ENCODE assay signal across 17 cellular contexts in genomic region chr17:8110456-8110804, GRCh38. TPM values are rescaled to one million over a fixed set of nuclear protein-coding genes. Genes with fewer than 3 reads are reported as not detected.
A peak's percentile ranks its signal among the peaks of the same experiment; 100 is the strongest.
DNase-seq lines count a peak whose midpoint lies in the region; ATAC-seq, FAIRE-seq and TF ChIP-seq lines count a peak whose summit lies in the region.
"Had no signal": no experiment of that assay in that cellular context is flagged by ENCODE, and none has a peak within 500 bp of the region (broad histone marks: within the 10 kb centered on the region; RNA-seq: fewer than 3 reads in every experiment).

No MANE protein-coding gene starts in this region.

- H3K79me2 ChIP-seq in K562 (ENCODE audit: control insufficient read depth, insufficient read depth, low read length): no peaks in the 10 kb centered on the region

- POLR2A ChIA-PET in A549 (lab: Yijun Ruan, JAX): no interaction called here
- POLR2A ChIA-PET in K562 (lab: Yijun Ruan, JAX): interaction anchor here (0.6 to 1.4 kb wide), 3 partner anchors 26 to 222 kb away, joined by 3 read pairs; no protein-coding TSS in a partner anchor
- POLR2A ChIA-PET in activated CD4-positive, alpha-beta memory T cell treated with anti-CD3 and anti-CD28 coated beads, Interleukin-2, amount 10 ng/mL, durations not matched to agents 7 days and 5 days (lab: Charles Lee): interaction anchor here (1.0 to 2.5 kb wide), 6 partner anchors 9 to 100 kb away, joined by 3 to 9 read pairs (median 4); partner anchors contain the start of gene AURKB

- TF ChIP-seq EP300 in A549 (IDR thresholded peaks at IDR 0.05) (no peak), K562 (IDR thresholded peaks at IDR 0.05; ENCODE audit: low read length) (no peak)

- H3K9me1 ChIP-seq in K562 (ENCODE audit: control insufficient read depth, insufficient read depth, low read length): no peaks in the 10 kb centered on the region

- peaks cover 39% of the 10 kb centered on the region for H3K27me3 Mint-ChIP-seq in activated T-helper 2 cell treated with anti-CD3 and anti-CD28 coated beads, Interferon-gamma antibody, Interleukin-2, Interleukin-4, amounts not matched to agents 10 μg/mL and 5 μg/mL and 100 μg/mL, durations not matched to agents 14 hours and 24 hours and 36 hours (ENCODE audit: low read depth)
- peaks cover 35% of the 10 kb centered on the region for H3K27me3 Mint-ChIP-seq in activated CD4-positive, alpha-beta memory T cell treated with anti-CD3 and anti-CD28 coated beads, Interleukin-2, amount 10 ng/mL, durations not matched to agents 7 days and 5 days

- CTCF ChIA-PET in A549 (lab: Yijun Ruan, JAX): interaction anchor here (0.6 to 24.1 kb wide), 23 partner anchors 7 to 1185 kb away, joined by 3 to 1490 read pairs (median 4); partner anchors contain the start of genes ALOX12B and ALOXE3
- CTCF ChIA-PET in K562 (lab: Yijun Ruan, JAX; ENCODE audit: low intra/inter-chr PET ratio): interaction anchor here (0.6 to 4.4 kb wide), 4 partner anchors 17 to 49 kb away, joined by 3 to 24 read pairs (median 11); no protein-coding TSS in a partner anchor
- CTCF ChIA-PET in activated CD4-positive, alpha-beta memory T cell treated with anti-CD3 and anti-CD28 coated beads, Interleukin-2, amount 10 ng/mL, durations not matched to agents 7 days and 5 days (lab: Charles Lee): interaction anchor here (0.5 to 7.7 kb wide), 20 partner anchors 9 to 247 kb away, joined by 3 to 67 read pairs (median 4); partner anchors contain the start of genes ALOXE3 and HES7

- TF ChIP-seq CTCF in A549 (IDR thresholded peaks at IDR 0.05) (no peak), HFF-Myc (IDR thresholded peaks at IDR 0.05; ENCODE audit: low read depth, low read length, missing control alignments) (peak; percentile 12), K562 (IDR thresholded peaks at IDR 0.05 in 2 of 3, conservative IDR thresholded peaks at IDR 0.05 in 1 of 3; ENCODE audit: insufficient read depth in 2 of 3, low read depth in 1 of 3, low read length in 3 of 3) (no peak)

- H3K27ac ChIP-seq in A549 (no peak overlapping the region), K562 (ENCODE audit: extremely low read depth, low read depth, low read length) (no peak overlapping the region)
- H3K27ac ChIP-seq: pancreas had no signal

- TF ChIP-seq RAD21 in A549 (conservative IDR thresholded peaks at IDR 0.05 in 1 of 2, IDR thresholded peaks at IDR 0.05 in 1 of 2) (no peak), K562 (CRISPR knock-in tag; conservative IDR thresholded peaks at IDR 0.05 in 1 of 2, IDR thresholded peaks at IDR 0.05 in 1 of 2) (no peak)

- H3K4me2 ChIP-seq in A549 (peak overlapping the region; percentile 62), K562 (ENCODE audit: insufficient read depth, low read length) (peak overlapping the region; percentile 80)

- H3K27me3 ChIP-seq in K562 (ENCODE audit: control insufficient read depth in 2 of 2, insufficient read depth in 2 of 2, low read length in 2 of 2) (peaks cover 8 to 14% of the 10 kb centered on the region in 2 experiments), mucosa of stomach (ENCODE audit: control insufficient read depth, insufficient read depth, low read length) (peaks cover 58% of the 10 kb centered on the region)

- H3K4me1 ChIP-seq in A549: peaks cover 15% of the 10 kb centered on the region
- H3K4me1 ChIP-seq in K562 (replicated peaks in 1 of 2; ENCODE audit: control insufficient read depth in 2 of 2, insufficient read depth in 2 of 2, low read length in 2 of 2): peaks cover 10 to 19% of the 10 kb centered on the region in 2 experiments; a peak in 4 of 5 replicates
- peaks cover 9% of the 10 kb centered on the region for H3K4me1 ChIP-seq in mucosa of stomach (ENCODE audit: control insufficient read depth, insufficient read depth, low read length)

- H3K36me3 ChIP-seq in K562 (ENCODE audit: control insufficient read depth, insufficient read depth, low read length): no peaks in the 10 kb centered on the region
- no peaks in the 10 kb centered on the region for H3K36me3 ChIP-seq in mucosa of stomach (ENCODE audit: control insufficient read depth, insufficient read depth, low read length)
- H3K36me3 ChIP-seq: pancreas had no signal

- H3K27ac Mint-ChIP-seq in activated T-helper 2 cell treated with anti-CD3 and anti-CD28 coated beads, Interferon-gamma antibody, Interleukin-2, Interleukin-4, amounts not matched to agents 10 μg/mL and 5 μg/mL and 100 μg/mL, durations not matched to agents 14 hours and 24 hours and 36 hours: no peak overlapping the region
- H3K27ac Mint-ChIP-seq in activated CD4-positive, alpha-beta memory T cell treated with anti-CD3 and anti-CD28 coated beads, Interleukin-2, amount 10 ng/mL, durations not matched to agents 7 days and 5 days: no peak overlapping the region
- H3K27ac Mint-ChIP-seq: activated B cell treated with CpG ODN at 0.5 μM for 24 hours; effector memory CD8-positive, alpha-beta T cell had no signal

- TF ChIP-seq POLR2A in A549 (IDR thresholded peaks at IDR 0.05; ENCODE audit: low read length) (no peak), K562 (conservative IDR thresholded peaks at IDR 0.05) (no peak)

- DNase-seq in A549 (ENCODE audit: low read depth in 1 of 2, low spot score in 1 of 2): no peak
- no peak for DNase-seq in HFF-Myc (ENCODE audit: extremely low read depth, low read depth)
- DNase-seq in K562 (ENCODE audit: extremely low read depth in 1 of 4, low spot score in 3 of 4): no peak
- DNase-seq in nucleus accumbens (lab: John Stamatoyannopoulos, UW): no peak
- no peak for DNase-seq in activated T-helper 2 cell treated with anti-CD3 and anti-CD28 coated beads, Interferon-gamma antibody, Interleukin-2, Interleukin-4, amounts not matched to agents 10 μg/mL and 5 μg/mL and 100 μg/mL, durations not matched to agents 14 hours and 24 hours and 36 hours (ENCODE audit: low spot score)
- no peak for DNase-seq in activated CD4-positive, alpha-beta memory T cell treated with anti-CD3 and anti-CD28 coated beads, Interleukin-2, amount 10 ng/mL, durations not matched to agents 7 days and 5 days
- DNase-seq in sciatic nerve (ENCODE audit: low spot score): no peak
- DNase-seq: NCI-H774 had no signal

- H3K36me3 Mint-ChIP-seq in activated T-helper 2 cell treated with anti-CD3 and anti-CD28 coated beads, Interferon-gamma antibody, Interleukin-2, Interleukin-4, amounts not matched to agents 10 μg/mL and 5 μg/mL and 100 μg/mL, durations not matched to agents 14 hours and 24 hours and 36 hours (ENCODE audit: low read depth): no peaks in the 10 kb centered on the region
- H3K36me3 Mint-ChIP-seq in activated CD4-positive, alpha-beta memory T cell treated with anti-CD3 and anti-CD28 coated beads, Interleukin-2, amount 10 ng/mL, durations not matched to agents 7 days and 5 days (ENCODE audit: low read depth): no peaks in the 10 kb centered on the region

- 46% methylated on average over 8 of the region's 10 CpGs for WGBS in A549 (ENCODE audit: missing lambda C conversion rate)
- WGBS in K562 (ENCODE audit: insufficient coverage, low coverage, missing lambda C conversion rate): 5% methylated on average over 10 of the region's 10 CpGs

- FAIRE-seq in A549 (lab: Jason Lieb, UNC) (no peak), K562 (lab: Jason Lieb, UNC) (peak; percentile 23)
- FAIRE-seq: pancreas had no signal

- H3K9me3 ChIP-seq in A549: no peaks in the 10 kb centered on the region
- H3K9me3 ChIP-seq in K562 (replicated peaks; ENCODE audit: control insufficient read depth, insufficient read depth, low read depth, low read length): no peaks in the 10 kb centered on the region
- H3K9me3 ChIP-seq in mucosa of stomach (ENCODE audit: control insufficient read depth, low read length): no peaks in the 10 kb centered on the region
- H3K9me3 ChIP-seq: pancreas had no signal

- H2AFZ ChIP-seq in K562 (ENCODE audit: low read depth, low read length): no peak overlapping the region

- no peaks in the 10 kb centered on the region for H3K9me3 Mint-ChIP-seq in activated T-helper 2 cell treated with anti-CD3 and anti-CD28 coated beads, Interferon-gamma antibody, Interleukin-2, Interleukin-4, amounts not matched to agents 10 μg/mL and 5 μg/mL and 100 μg/mL, durations not matched to agents 14 hours and 24 hours and 36 hours
- H3K9me3 Mint-ChIP-seq in activated CD4-positive, alpha-beta memory T cell treated with anti-CD3 and anti-CD28 coated beads, Interleukin-2, amount 10 ng/mL, durations not matched to agents 7 days and 5 days: no peaks in the 10 kb centered on the region
- H3K9me3 Mint-ChIP-seq: activated B cell treated with CpG ODN at 0.5 μM for 24 hours; effector memory CD8-positive, alpha-beta T cell; IgD-negative memory B cell had no signal

- H3K4me3 ChIP-seq in A549: no peak overlapping the region
- no peak overlapping the region for H3K4me3 ChIP-seq in HFF-Myc (replicated peaks; ENCODE audit: low read depth, low read length)
- peak overlapping the region; percentile 38; the same call in 1 of the 2 replicates for H3K4me3 ChIP-seq in K562
- peak overlapping the region; percentile 50 for H3K4me3 ChIP-seq in mucosa of stomach (ENCODE audit: low read length)

- peaks cover 2% of the 10 kb centered on the region for H3K4me1 Mint-ChIP-seq in activated T-helper 2 cell treated with anti-CD3 and anti-CD28 coated beads, Interferon-gamma antibody, Interleukin-2, Interleukin-4, amounts not matched to agents 10 μg/mL and 5 μg/mL and 100 μg/mL, durations not matched to agents 14 hours and 24 hours and 36 hours (ENCODE audit: low read depth)
- peaks cover 13% of the 10 kb centered on the region for H3K4me1 Mint-ChIP-seq in activated CD4-positive, alpha-beta memory T cell treated with anti-CD3 and anti-CD28 coated beads, Interleukin-2, amount 10 ng/mL, durations not matched to agents 7 days and 5 days

- intact Hi-C loops in K562 (cut with micrococcal nuclease): loop anchor here (1.0 to 5.0 kb wide), 2 partner anchors 17 to 38 kb away; no protein-coding TSS in a partner anchor
- intact Hi-C loops in activated T-helper 2 cell treated with anti-CD3 and anti-CD28 coated beads, Interferon-gamma antibody, Interleukin-2, Interleukin-4, amounts not matched to agents 10 μg/mL and 5 μg/mL and 100 μg/mL, durations not matched to agents 14 hours and 24 hours and 36 hours (cut with micrococcal nuclease): loop anchor here (2.0 to 10.0 kb wide), 2 partner anchors 18 to 46 kb away; no protein-coding TSS in a partner anchor
- intact Hi-C loops in sciatic nerve (cut with DNase I): no loop called here

- in situ Hi-C loops in K562 (cut with MboI): loop anchor here (5.0 kb wide), 1 partner anchor 33 kb away; no protein-coding TSS in a partner anchor

- BruUV-seq in K562 (replicated peaks; lab: Mats Ljungman, UMichigan): no TSS peak

- ATAC-seq in A549 (no peak), K562 (no peak), sciatic nerve (no peak)

- no peak overlapping the region for H3K4me3 Mint-ChIP-seq in activated T-helper 2 cell treated with anti-CD3 and anti-CD28 coated beads, Interferon-gamma antibody, Interleukin-2, Interleukin-4, amounts not matched to agents 10 μg/mL and 5 μg/mL and 100 μg/mL, durations not matched to agents 14 hours and 24 hours and 36 hours (ENCODE audit: low read depth)
- no peak overlapping the region for H3K4me3 Mint-ChIP-seq in activated CD4-positive, alpha-beta memory T cell treated with anti-CD3 and anti-CD28 coated beads, Interleukin-2, amount 10 ng/mL, durations not matched to agents 7 days and 5 days

- no peaks in the 10 kb centered on the region for H4K20me1 ChIP-seq in K562 (replicated peaks; ENCODE audit: control insufficient read depth, insufficient read depth, low read length)

- H3K9ac ChIP-seq in K562 (ENCODE audit: insufficient read depth in 1 of 2, low read depth in 2 of 2, low read length in 2 of 2): 0 out of 4 replicates have a peak overlapping the region, but pooled peaks of 1 of the 2 experiments have one; percentile 32
- no peak overlapping the region for H3K9ac ChIP-seq in mucosa of stomach (ENCODE audit: low read length)

RNA-seq across cellular contexts. Expression of gene ALOXE3, which starts 7.9 kb away (rescaled TPM):
- polyA plus RNA-seq in A549 (2011; rRNA removed) (0.35 and 0.58 TPM in 2 replicates), A549 (2017; fragmentation: RNase III; extraction: RNeasy Plus Mini Kit Qiagen cat#74134 plus additional on column Dnase treatment) (0.40 to 0.51 TPM (median 0.46 TPM) in 3 replicates), K562 (2011; rRNA removed) (not detected in 2 replicates), K562 (2014; fragmentation: Illumina TruSeq; extraction: Trizol) (not detected in 2 replicates), K562 (2014; fragmentation: Nextera tagmentation; extraction: Ambion mirVana) (not detected), K562 (2014; rRNA removed) (0.04 TPM in 1 of 2 replicates, not detected in the other)
- polyA plus RNA-seq in A549 (2012; cell fraction: cytosol; rRNA removed): 0.50 and 0.57 TPM in 2 replicates
- 1.5 TPM in 2 replicates for polyA plus RNA-seq in A549 (2012; cell fraction: nucleus; rRNA removed)
- 0.63 and 0.74 TPM in 2 replicates for polyA minus RNA-seq in A549 (2011; rRNA and poly(A)+ RNA removed)
- total RNA-seq in K562 (2011; cell fraction: chromatin; rRNA removed; ENCODE audit: low replicate concordance): 0.12 TPM in 1 of 2 replicates, not detected in the other
- not detected in 2 replicates for total RNA-seq in K562 (2011; cell fraction: nucleolus; rRNA removed)
- not detected in 2 replicates for total RNA-seq in K562 (2011; cell fraction: nucleoplasm; rRNA removed)
- total RNA-seq in K562 (2014; rRNA removed) (not detected in 2 replicates), K562 (2014; rRNA removed; fragmentation: Illumina TruSeq; extraction: Trizol) (not detected in 2 replicates), K562 (2015; rRNA removed; fragmentation: Illumina TruSeq; extraction: Trizol) (0.04 TPM in 1 of 2 replicates, not detected in the other), K562 (2021) (not detected in 2 replicates), sciatic nerve (not detected)
- not detected in 2 replicates for polyA plus RNA-seq in K562 (2011; cell fraction: cytosol; rRNA removed)
- polyA plus RNA-seq in K562 (2011; cell fraction: nucleus; rRNA removed): 0.03 and 0.06 TPM in 2 replicates
- 0.14 TPM in 1 of 2 replicates, not detected in the other for polyA plus RNA-seq in K562 (2012)
- polyA minus RNA-seq in K562 (2011; rRNA and poly(A)+ RNA removed): not detected in 2 replicates
- polyA minus RNA-seq in K562 (2011; cell fraction: cytosol; rRNA and poly(A)+ RNA removed): not detected in 2 replicates
- polyA minus RNA-seq in K562 (2011; cell fraction: nucleus; rRNA and poly(A)+ RNA removed): not detected in 2 replicates
- total RNA-seq in activated T-helper 2 cell treated with anti-CD3 and anti-CD28 coated beads, Interferon-gamma antibody, Interleukin-2, Interleukin-4, amounts not matched to agents 10 μg/mL and 5 μg/mL and 100 μg/mL, durations not matched to agents 14 hours and 24 hours and 36 hours: not detected in 2 replicates
- total RNA-seq in activated CD4-positive, alpha-beta memory T cell treated with anti-CD3 and anti-CD28 coated beads, Interleukin-2, amount 10 ng/mL, durations not matched to agents 7 days and 5 days: not detected
- total RNA-seq: activated B cell treated with CpG ODN at 0.5 μM for 24 hours, aorta, glomerular endothelial cell, left ventricle myocardium superior, pancreas, SK-MEL-5 had no signal
- polyA plus RNA-seq: aorta, IgD-negative memory B cell had no signal

RNA-seq across cellular contexts. Expression of gene HES7, which starts 13.5 kb away (rescaled TPM):
- 0.56 and 0.58 TPM in 2 replicates for polyA plus RNA-seq in A549 (2011; rRNA removed)
- 1.9 and 2.5 TPM in 2 replicates for polyA plus RNA-seq in A549 (2012; cell fraction: cytosol; rRNA removed)
- 5.0 and 10.2 TPM in 2 replicates for polyA plus RNA-seq in A549 (2012; cell fraction: nucleus; rRNA removed)
- polyA plus RNA-seq in A549 (2017; fragmentation: RNase III; extraction: RNeasy Plus Mini Kit Qiagen cat#74134 plus additional on column Dnase treatment): 0.67 to 1.4 TPM (median 0.72 TPM) in 3 replicates
- polyA minus RNA-seq in A549 (2011; rRNA and poly(A)+ RNA removed): 0.24 and 0.50 TPM in 2 replicates
- total RNA-seq in K562 (2011; cell fraction: chromatin; rRNA removed; ENCODE audit: low replicate concordance): 0.51 and 1.1 TPM in 2 replicates
- total RNA-seq in K562 (2011; cell fraction: nucleolus; rRNA removed): 0.92 and 1.2 TPM in 2 replicates
- total RNA-seq in K562 (2011; cell fraction: nucleoplasm; rRNA removed): 0.66 and 1.3 TPM in 2 replicates
- 0.09 and 0.45 TPM in 2 replicates for total RNA-seq in K562 (2014; rRNA removed)
- 0.22 TPM in 1 of 2 replicates, not detected in the other for total RNA-seq in K562 (2014; rRNA removed; fragmentation: Illumina TruSeq; extraction: Trizol)
- total RNA-seq in K562 (2015; rRNA removed; fragmentation: Illumina TruSeq; extraction: Trizol): not detected in 2 replicates
- 1.1 and 2.2 TPM in 2 replicates for total RNA-seq in K562 (2021)
- 0.14 and 0.31 TPM in 2 replicates for polyA plus RNA-seq in K562 (2011; rRNA removed)
- 0.16 and 0.94 TPM in 2 replicates for polyA plus RNA-seq in K562 (2011; cell fraction: cytosol; rRNA removed)
- polyA plus RNA-seq in K562 (2011; cell fraction: nucleus; rRNA removed): 1.4 and 3.3 TPM in 2 replicates
- 0.22 and 0.29 TPM in 2 replicates for polyA plus RNA-seq in K562 (2012)
- polyA plus RNA-seq in K562 (2014; fragmentation: Illumina TruSeq; extraction: Trizol): 0.11 and 0.13 TPM in 2 replicates
- polyA plus RNA-seq in K562 (2014; fragmentation: Nextera tagmentation; extraction: Ambion mirVana): under 1 TPM; 0.03 to 0.06 TPM
- 0.16 and 1.7 TPM in 2 replicates for polyA plus RNA-seq in K562 (2014; rRNA removed)
- polyA minus RNA-seq in K562 (2011; rRNA and poly(A)+ RNA removed): 0.11 TPM in 1 of 2 replicates, not detected in the other
- not detected in 2 replicates for polyA minus RNA-seq in K562 (2011; cell fraction: cytosol; rRNA and poly(A)+ RNA removed)
- polyA minus RNA-seq in K562 (2011; cell fraction: nucleus; rRNA and poly(A)+ RNA removed): 0.56 and 0.94 TPM in 2 replicates
- 2.4 and 3.1 TPM in 2 replicates for total RNA-seq in activated T-helper 2 cell treated with anti-CD3 and anti-CD28 coated beads, Interferon-gamma antibody, Interleukin-2, Interleukin-4, amounts not matched to agents 10 μg/mL and 5 μg/mL and 100 μg/mL, durations not matched to agents 14 hours and 24 hours and 36 hours
- 1 to 10 TPM; 1.4 to 1.5 TPM for total RNA-seq in activated CD4-positive, alpha-beta memory T cell treated with anti-CD3 and anti-CD28 coated beads, Interleukin-2, amount 10 ng/mL, durations not matched to agents 7 days and 5 days
- total RNA-seq in sciatic nerve: 1.1 TPM
- total RNA-seq: glomerular endothelial cell, left ventricle myocardium superior, pancreas, SK-MEL-5 had no signal
- polyA plus RNA-seq: IgD-negative memory B cell had no signal

RNA-seq across cellular contexts. Expression of gene ALOX12B, which starts 22.9 kb away (rescaled TPM):
- polyA plus RNA-seq in A549 (2011; rRNA removed) (0.63 and 1.0 TPM in 2 replicates), A549 (2017; fragmentation: RNase III; extraction: RNeasy Plus Mini Kit Qiagen cat#74134 plus additional on column Dnase treatment) (1.0 to 1.5 TPM (median 1.3 TPM) in 3 replicates), K562 (2011; rRNA removed) (not detected in 2 replicates), K562 (2014; fragmentation: Illumina TruSeq; extraction: Trizol) (not detected in 2 replicates), K562 (2014; fragmentation: Nextera tagmentation; extraction: Ambion mirVana) (not detected), K562 (2014; rRNA removed) (not detected in 2 replicates)
- polyA plus RNA-seq in A549 (2012; cell fraction: cytosol; rRNA removed): 0.59 and 0.84 TPM in 2 replicates
- 0.73 and 1.0 TPM in 2 replicates for polyA plus RNA-seq in A549 (2012; cell fraction: nucleus; rRNA removed)
- 0.87 and 3.0 TPM in 2 replicates for polyA minus RNA-seq in A549 (2011; rRNA and poly(A)+ RNA removed)
- not detected in 2 replicates for total RNA-seq in K562 (2011; cell fraction: chromatin; rRNA removed; ENCODE audit: low replicate concordance)
- total RNA-seq in K562 (2011; cell fraction: nucleolus; rRNA removed): not detected in 2 replicates
- total RNA-seq in K562 (2011; cell fraction: nucleoplasm; rRNA removed): not detected in 2 replicates
- total RNA-seq in K562 (2014; rRNA removed) (not detected in 2 replicates), K562 (2014; rRNA removed; fragmentation: Illumina TruSeq; extraction: Trizol) (not detected in 2 replicates), K562 (2015; rRNA removed; fragmentation: Illumina TruSeq; extraction: Trizol) (not detected in 2 replicates), K562 (2021) (not detected in 2 replicates), sciatic nerve (not detected)
- polyA plus RNA-seq in K562 (2011; cell fraction: cytosol; rRNA removed): not detected in 2 replicates
- not detected in 2 replicates for polyA plus RNA-seq in K562 (2011; cell fraction: nucleus; rRNA removed)
- polyA plus RNA-seq in K562 (2012): not detected in 2 replicates
- polyA minus RNA-seq in K562 (2011; rRNA and poly(A)+ RNA removed): not detected in 2 replicates
- not detected in 2 replicates for polyA minus RNA-seq in K562 (2011; cell fraction: cytosol; rRNA and poly(A)+ RNA removed)
- polyA minus RNA-seq in K562 (2011; cell fraction: nucleus; rRNA and poly(A)+ RNA removed): not detected in 2 replicates
- total RNA-seq in activated T-helper 2 cell treated with anti-CD3 and anti-CD28 coated beads, Interferon-gamma antibody, Interleukin-2, Interleukin-4, amounts not matched to agents 10 μg/mL and 5 μg/mL and 100 μg/mL, durations not matched to agents 14 hours and 24 hours and 36 hours: 0.87 and 1.4 TPM in 2 replicates
- total RNA-seq in activated CD4-positive, alpha-beta memory T cell treated with anti-CD3 and anti-CD28 coated beads, Interleukin-2, amount 10 ng/mL, durations not matched to agents 7 days and 5 days: under 1 TPM; 0.20 to 0.38 TPM
- total RNA-seq: aorta, glomerular endothelial cell, left ventricle myocardium superior had no signal

RNA-seq across cellular contexts. Expression of gene PER1, which starts 41.8 kb away (rescaled TPM):
- polyA plus RNA-seq in A549 (2011; rRNA removed) (5.5 and 5.6 TPM in 2 replicates), A549 (2017; fragmentation: RNase III; extraction: RNeasy Plus Mini Kit Qiagen cat#74134 plus additional on column Dnase treatment) (6.8 to 8.7 TPM (median 8.4 TPM) in 3 replicates), K562 (2011; rRNA removed) (3.4 and 11.1 TPM in 2 replicates), K562 (2014; fragmentation: Illumina TruSeq; extraction: Trizol) (6.7 and 11.2 TPM in 2 replicates), K562 (2014; fragmentation: Nextera tagmentation; extraction: Ambion mirVana) (under 1 TPM; 0.13 to 0.25 TPM), K562 (2014; rRNA removed) (11.0 TPM in 2 replicates)
- 7.4 and 10.9 TPM in 2 replicates for polyA plus RNA-seq in A549 (2012; cell fraction: cytosol; rRNA removed)
- polyA plus RNA-seq in A549 (2012; cell fraction: nucleus; rRNA removed): 53.8 and 57.6 TPM in 2 replicates
- polyA minus RNA-seq in A549 (2011; rRNA and poly(A)+ RNA removed): 13.7 and 34.7 TPM in 2 replicates
- total RNA-seq in K562 (2011; cell fraction: chromatin; rRNA removed; ENCODE audit: low replicate concordance): 48.2 and 140 TPM in 2 replicates
- 69.2 and 70.9 TPM in 2 replicates for total RNA-seq in K562 (2011; cell fraction: nucleolus; rRNA removed)
- total RNA-seq in K562 (2011; cell fraction: nucleoplasm; rRNA removed): 56.7 and 63.2 TPM in 2 replicates
- total RNA-seq in K562 (2014; rRNA removed) (4.5 and 10.5 TPM in 2 replicates), K562 (2014; rRNA removed; fragmentation: Illumina TruSeq; extraction: Trizol) (1.3 and 2.1 TPM in 2 replicates), K562 (2015; rRNA removed; fragmentation: Illumina TruSeq; extraction: Trizol) (1.6 and 2.0 TPM in 2 replicates), K562 (2021) (24.4 and 26.0 TPM in 2 replicates), sciatic nerve (182 TPM)
- polyA plus RNA-seq in K562 (2011; cell fraction: cytosol; rRNA removed): 2.9 and 4.2 TPM in 2 replicates
- polyA plus RNA-seq in K562 (2011; cell fraction: nucleus; rRNA removed): 21.8 and 47.2 TPM in 2 replicates
- polyA plus RNA-seq in K562 (2012): 8.0 and 12.4 TPM in 2 replicates
- polyA minus RNA-seq in K562 (2011; rRNA and poly(A)+ RNA removed): 3.6 and 5.6 TPM in 2 replicates
- polyA minus RNA-seq in K562 (2011; cell fraction: cytosol; rRNA and poly(A)+ RNA removed): 14.1 and 21.2 TPM in 2 replicates
- polyA minus RNA-seq in K562 (2011; cell fraction: nucleus; rRNA and poly(A)+ RNA removed): 17.4 and 17.8 TPM in 2 replicates
- 41.8 and 43.2 TPM in 2 replicates for total RNA-seq in activated T-helper 2 cell treated with anti-CD3 and anti-CD28 coated beads, Interferon-gamma antibody, Interleukin-2, Interleukin-4, amounts not matched to agents 10 μg/mL and 5 μg/mL and 100 μg/mL, durations not matched to agents 14 hours and 24 hours and 36 hours
- total RNA-seq in activated CD4-positive, alpha-beta memory T cell treated with anti-CD3 and anti-CD28 coated beads, Interleukin-2, amount 10 ng/mL, durations not matched to agents 7 days and 5 days: 10 to 100 TPM; 53.5 to 56.6 TPM

RNA-seq across cellular contexts. Expression of gene VAMP2, which starts 52.3 kb away (rescaled TPM):
- polyA plus RNA-seq in A549 (2011; rRNA removed) (21.7 and 24.7 TPM in 2 replicates), A549 (2017; fragmentation: RNase III; extraction: RNeasy Plus Mini Kit Qiagen cat#74134 plus additional on column Dnase treatment) (19.2 to 23.3 TPM (median 19.3 TPM) in 3 replicates), K562 (2011; rRNA removed) (13.4 and 22.8 TPM in 2 replicates), K562 (2014; fragmentation: Illumina TruSeq; extraction: Trizol) (28.1 and 31.8 TPM in 2 replicates), K562 (2014; fragmentation: Nextera tagmentation; extraction: Ambion mirVana) (1 to 10 TPM; 2.3 to 3.2 TPM), K562 (2014; rRNA removed) (22.9 and 23.3 TPM in 2 replicates)
- polyA plus RNA-seq in A549 (2012; cell fraction: cytosol; rRNA removed): 20.5 and 26.1 TPM in 2 replicates
- 23.5 and 36.3 TPM in 2 replicates for polyA plus RNA-seq in A549 (2012; cell fraction: nucleus; rRNA removed)
- polyA minus RNA-seq in A549 (2011; rRNA and poly(A)+ RNA removed): 8.5 and 9.5 TPM in 2 replicates
- total RNA-seq in K562 (2011; cell fraction: chromatin; rRNA removed; ENCODE audit: low replicate concordance): 54.5 and 58.1 TPM in 2 replicates
- 32.9 and 33.8 TPM in 2 replicates for total RNA-seq in K562 (2011; cell fraction: nucleolus; rRNA removed)
- total RNA-seq in K562 (2011; cell fraction: nucleoplasm; rRNA removed): 75.0 and 137 TPM in 2 replicates
- total RNA-seq in K562 (2014; rRNA removed) (5.9 and 6.0 TPM in 2 replicates), K562 (2014; rRNA removed; fragmentation: Illumina TruSeq; extraction: Trizol) (4.8 and 5.5 TPM in 2 replicates), K562 (2015; rRNA removed; fragmentation: Illumina TruSeq; extraction: Trizol) (4.4 and 4.9 TPM in 2 replicates), K562 (2021) (17.5 and 23.4 TPM in 2 replicates), sciatic nerve (108 TPM)
- polyA plus RNA-seq in K562 (2011; cell fraction: cytosol; rRNA removed): 13.3 and 24.8 TPM in 2 replicates
- polyA plus RNA-seq in K562 (2011; cell fraction: nucleus; rRNA removed): 83.4 and 84.6 TPM in 2 replicates
- polyA plus RNA-seq in K562 (2012): 24.0 and 57.3 TPM in 2 replicates
- polyA minus RNA-seq in K562 (2011; rRNA and poly(A)+ RNA removed): 4.4 and 4.6 TPM in 2 replicates
- polyA minus RNA-seq in K562 (2011; cell fraction: cytosol; rRNA and poly(A)+ RNA removed): 4.1 and 5.7 TPM in 2 replicates
- 10.6 and 12.4 TPM in 2 replicates for polyA minus RNA-seq in K562 (2011; cell fraction: nucleus; rRNA and poly(A)+ RNA removed)
- 44.6 and 44.7 TPM in 2 replicates for total RNA-seq in activated T-helper 2 cell treated with anti-CD3 and anti-CD28 coated beads, Interferon-gamma antibody, Interleukin-2, Interleukin-4, amounts not matched to agents 10 μg/mL and 5 μg/mL and 100 μg/mL, durations not matched to agents 14 hours and 24 hours and 36 hours
- 10 to 100 TPM; 75.2 to 79.1 TPM for total RNA-seq in activated CD4-positive, alpha-beta memory T cell treated with anti-CD3 and anti-CD28 coated beads, Interleukin-2, amount 10 ng/mL, durations not matched to agents 7 days and 5 days

Comparison
In these comparisons a context has a peak if more than half of its experiments do, and no peak if none do; other contexts are left out.
1. H3K4me3 ChIP-seq: peak in K562 (single experiment) and mucosa of stomach (single experiment); none in A549 (single experiment) and HFF-Myc (single experiment).